Comparison of ENCODE assay signal across 13 cellular contexts in genomic region chr7:25752967-25753791, GRCh38.
DNase-seq lines count a peak whose midpoint lies in the region; ATAC-seq and TF ChIP-seq lines count a peak whose summit lies in the region.
"Had no signal": no experiment of that assay in that cellular context is flagged by ENCODE, and none has a peak within 500 bp of the region (broad histone marks: within the 10 kb centered on the region; RNA-seq: fewer than 3 reads in every experiment).

No MANE protein-coding gene starts in this region.

- ATAC-seq in gastroesophageal sphincter = no peak
- no peak for ATAC-seq in GM18909 (IDR thresholded peaks at IDR 0.05; ENCODE audit: poor library complexity, unreplicated experiment)
- ATAC-seq: A549, esophagus mucosa, left lobe of liver had no signal

- intact Hi-C loops in vagina (cut with DNase I) = no loop called here

- no peak for TF ChIP-seq POLR2A in gastroesophageal sphincter (IDR thresholded peaks at IDR 0.05)
- no peak for TF ChIP-seq POLR2A in vagina (IDR thresholded peaks at IDR 0.05)

- peak overlapping the region; percentile 100 for H3K27ac Mint-ChIP-seq in neural crest cell (ENCODE audit: unreplicated experiment)

- H3K4me1 ChIP-seq in gastroesophageal sphincter (peaks cover 15 to 81% (median 18%) of the 10 kb centered on the region in 3 donors), vagina (peaks cover 29% of the 10 kb centered on the region)
- H3K4me1 ChIP-seq: A549, adrenal gland had no signal

- WGBS in gastroesophageal sphincter (ENCODE audit: low coverage in 1 of 2), 2 donors = 75 to 88% methylated on average over 7 to 9 of the region's 16 CpGs

- TF ChIP-seq CTCF in gastroesophageal sphincter (IDR thresholded peaks at IDR 0.05) (no peak), neural crest cell (conservative IDR thresholded peaks at IDR 0.05) (no peak), vagina (IDR thresholded peaks at IDR 0.05) (no peak)

- H3K36me3 ChIP-seq in gastroesophageal sphincter (no peaks in the 10 kb centered on the region), vagina (no peaks in the 10 kb centered on the region)
- H3K36me3 ChIP-seq: adrenal gland had no signal

- DNase-seq in NCI-H2227 (lab: John Stamatoyannopoulos, UW; ENCODE audit: unreplicated experiment) (peak; percentile 32), NCI-H2227 treated with DMSO at 0.1 percent for 48 hours (lab: John Stamatoyannopoulos, UW) (no peak), neural crest cell (ENCODE audit: low read depth, low spot score) (peak; percentile 61), vagina (ENCODE audit: extremely low spot score in 2 of 2) (no peak), NCI-H748 (lab: John Stamatoyannopoulos, UW; ENCODE audit: unreplicated experiment) (no peak), middle frontal gyrus (ENCODE audit: extremely low spot score, low spot score) (no peak)
- DNase-seq: adrenal gland, SW 1271 had no signal

- peak overlapping the region in 3 of 4 donors; percentile 81 to 87 (median 83) for H3K27ac ChIP-seq in gastroesophageal sphincter
- H3K27ac ChIP-seq in vagina = peak overlapping the region; percentile 39
- H3K27ac ChIP-seq: A549, adrenal gland had no signal

- H3K4me3 Mint-ChIP-seq in neural crest cell = peak overlapping the region; percentile 83

- no peaks in the 10 kb centered on the region for H3K36me3 Mint-ChIP-seq in neural crest cell (ENCODE audit: low read depth)

- no peaks in the 10 kb centered on the region for H3K9me3 Mint-ChIP-seq in neural crest cell

- H3K9me3 ChIP-seq in gastroesophageal sphincter (no peaks in the 10 kb centered on the region), vagina (no peaks in the 10 kb centered on the region)
- H3K9me3 ChIP-seq: A549, adrenal gland had no signal

- no peak overlapping the region for H3K4me3 ChIP-seq in gastroesophageal sphincter
- no peak overlapping the region for H3K4me3 ChIP-seq in vagina
- H3K4me3 ChIP-seq: A549, adrenal gland had no signal

- peaks cover 70% of the 10 kb centered on the region for H3K4me1 Mint-ChIP-seq in neural crest cell

- H3K27me3 ChIP-seq in gastroesophageal sphincter (no peaks in the 10 kb centered on the region), vagina (no peaks in the 10 kb centered on the region)
- H3K27me3 ChIP-seq: adrenal gland had no signal

- no peak for TF ChIP-seq EP300 in gastroesophageal sphincter (IDR thresholded peaks at IDR 0.05)

- H3K27me3 Mint-ChIP-seq in neural crest cell (ENCODE audit: low read depth) = no peaks in the 10 kb centered on the region

Comparison
In these comparisons a context has a peak if more than half of its experiments do, and no peak if none do; other contexts are left out.
1. DNase-seq: peak in NCI-H2227 (single experiment) and neural crest cell (single experiment); none in NCI-H2227 treated with DMSO at 0.1 percent for 48 hours (single experiment), vagina (0 of 2), NCI-H748 (single experiment) and middle frontal gyrus (single experiment).